In genomic region chr22:44345872-44346271, GRCh38 we compare ENCODE assay signal across 9 cellular contexts. TPM values are rescaled to one million over a fixed set of nuclear protein-coding genes. Genes with fewer than 3 reads are reported as not detected.
"Had no signal": no experiment of that assay in that cellular context is flagged by ENCODE, and none has a peak within 500 bp of the region (broad histone marks: within the 10 kb centered on the region; RNA-seq: fewer than 3 reads in every experiment).

No MANE protein-coding gene starts in this region.

- H3K4me3 Mint-ChIP-seq: HFFc6 had no signal

- H3K4me3 ChIP-seq: GM23248, HAP-1, K562 had no signal

- H3K9me3 Mint-ChIP-seq: HFFc6 had no signal

- H3K36me3 ChIP-seq: HAP-1 had no signal

- H2AFZ ChIP-seq: GM23248 had no signal

- DNase-seq: GM23248, GOT3, H7, HFFc6 had no signal

- H3K9ac ChIP-seq: GM23248 had no signal

- H3K27ac Mint-ChIP-seq: HFFc6 had no signal

- H3K27ac ChIP-seq: GM23248, HL-60 had no signal

- H3K9me3 ChIP-seq: HAP-1 had no signal

- ATAC-seq: HCT116, HepG2, K562 had no signal

RNA-seq across cellular contexts. Expression of gene SHISAL1, which starts 33.1 kb away (rescaled TPM):
- total RNA-seq: HepG2, HFFc6, K562 had no signal
- polyA plus RNA-seq: HepG2, K562 had no signal
